In the genomic region with DNA sequence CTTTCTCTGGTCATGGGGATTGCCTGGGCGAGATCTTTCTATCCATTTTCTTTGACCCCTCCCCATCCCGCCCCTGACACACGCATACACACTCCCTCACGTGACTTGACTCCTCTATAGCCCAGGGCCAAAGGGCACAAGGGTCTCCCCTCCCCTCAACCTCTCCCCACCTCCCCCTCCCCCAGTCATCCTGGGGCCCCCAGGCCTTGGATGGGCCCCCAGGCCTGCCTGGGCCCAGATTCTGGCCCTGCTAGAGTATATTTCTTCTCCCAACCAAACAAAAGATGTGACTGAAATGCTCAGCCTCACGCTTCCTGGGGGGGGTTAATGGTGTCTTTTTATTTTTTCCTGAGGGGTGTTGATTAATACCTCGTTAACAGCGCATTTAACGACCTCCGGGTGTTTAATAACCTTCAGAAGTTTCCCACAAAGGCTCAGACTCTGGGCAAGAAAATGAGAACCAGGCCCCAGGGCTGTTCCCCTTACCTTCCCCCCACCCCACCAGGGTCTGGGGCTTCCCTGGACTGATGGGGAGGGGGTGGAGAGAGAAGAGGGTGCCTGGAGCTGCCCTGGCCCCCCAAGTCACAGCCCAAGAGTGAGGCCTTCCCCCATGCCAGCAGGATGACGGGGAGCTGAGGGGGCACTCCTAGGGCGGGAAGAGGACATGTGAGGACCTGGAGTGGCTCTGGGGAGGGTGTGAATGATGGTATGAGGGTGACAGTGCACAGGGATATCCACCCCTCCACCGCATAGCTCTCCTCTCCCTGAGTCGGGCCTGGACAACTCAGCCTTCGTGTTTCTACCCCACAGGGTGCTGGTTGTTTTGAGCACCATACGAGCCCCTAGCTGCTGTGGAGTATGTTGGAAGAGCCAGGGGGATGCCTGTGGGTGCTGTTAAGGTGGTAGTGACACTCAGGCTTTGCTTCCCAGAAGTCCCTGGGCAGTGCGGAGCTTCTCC, we compare ENCODE assay signal across 15 cellular contexts. TPM values are rescaled to one million over a fixed set of nuclear protein-coding genes. Genes with fewer than 3 reads are reported as not detected.
DNase-seq lines count a peak whose midpoint lies in the region; ATAC-seq, FAIRE-seq and TF ChIP-seq lines count a peak whose summit lies in the region.
"Had no signal": no experiment of that assay in that cellular context is flagged by ENCODE, and none has a peak within 500 bp of the region (broad histone marks: within the 10 kb centered on the region; RNA-seq: fewer than 3 reads in every experiment).

No MANE protein-coding gene starts in this region.

- no peaks in the 10 kb centered on the region for H3K9me2 ChIP-seq in Karpas-422 (replicated peaks; ENCODE audit: insufficient read depth, low read length)

- no peak overlapping the region for H3K4me2 ChIP-seq in Karpas-422 (ENCODE audit: low read depth, low read length, poor library complexity, severe bottlenecking)

- no peak overlapping the region for H3K9ac ChIP-seq in Karpas-422 (ENCODE audit: low read length)

- peaks cover 70% of the 10 kb centered on the region for H3K4me1 Mint-ChIP-seq in neural crest cell
- H3K4me1 Mint-ChIP-seq: activated T-helper 17 cell treated with anti-CD3 and anti-CD28 coated beads, Interleukin-2, amount 50 U/mL, for 72 hours had no signal

- peak overlapping the region; percentile 94 for H3K27ac Mint-ChIP-seq in neural crest cell (ENCODE audit: unreplicated experiment)
- H3K27ac Mint-ChIP-seq: activated T-helper 17 cell treated with anti-CD3 and anti-CD28 coated beads, Interleukin-2, amount 50 U/mL, for 72 hours; memory B cell had no signal

- H3K4me3 Mint-ChIP-seq in neural crest cell = peak overlapping the region; percentile 96
- H3K4me3 Mint-ChIP-seq: activated T-helper 17 cell treated with anti-CD3 and anti-CD28 coated beads, Interleukin-2, amount 50 U/mL, for 72 hours; memory B cell had no signal

- peak; percentile 69 for FAIRE-seq in urothelium cell line (lab: Jason Lieb, UNC)
- FAIRE-seq: A204.1, GM18507 had no signal

- intact Hi-C loops in heart left ventricle (cut with DNase I) = loop anchor here in 5 of 10 donors (5.0 kb wide), 4 partner anchors 104 to 129 kb away; no protein-coding TSS in a partner anchor
- intact Hi-C loops in left ventricle myocardium superior (cut with micrococcal nuclease) = no loop called here

- TF ChIP-seq POLR2A in heart left ventricle (IDR thresholded peaks at IDR 0.05) = no peak

- H3K9me3 Mint-ChIP-seq in neural crest cell = no peaks in the 10 kb centered on the region
- H3K9me3 Mint-ChIP-seq: activated T-helper 17 cell treated with anti-CD3 and anti-CD28 coated beads, Interleukin-2, amount 50 U/mL, for 72 hours; memory B cell had no signal

- DNase-seq in heart left ventricle = peak in 2 of 5 donors; percentile 26 to 32
- DNase-seq in left ventricle myocardium superior = no peak
- DNase-seq in fibroblast of pulmonary artery (ENCODE audit: low read depth) = no peak
- DNase-seq in neural crest cell (ENCODE audit: low read depth, low spot score) = no peak
- no peak for DNase-seq in urothelium cell line (ENCODE audit: low spot score)
- no peak for DNase-seq in Karpas-422
- no peak for DNase-seq in stimulated activated CD4-positive, alpha-beta T cell treated with anti-CD3 and anti-CD28 coated beads, Interleukin-2, amount 100 ng/mL, for 24 hours
- DNase-seq in stimulated activated CD4-positive, alpha-beta T cell treated with anti-CD3 and anti-CD28 coated beads, Interleukin-12 subunit alpha, Interleukin-12 subunit beta, amount 100 ng/mL, for 4 hours = no peak
- DNase-seq: activated CD4-positive, CD25-positive, alpha-beta regulatory T cell; cerebellar nuclear complex; stimulated activated CD8-positive, alpha-beta memory T cell treated with anti-CD3 and anti-CD28 coated beads, Interleukin-4, amount 100 ng/mL, for 48 hours had no signal

- TF ChIP-seq CTCF in heart left ventricle (IDR thresholded peaks at IDR 0.05) = no peak
- TF ChIP-seq CTCF in fibroblast of pulmonary artery (IDR thresholded peaks at IDR 0.05; ENCODE audit: low read length, missing control alignments) = no peak
- TF ChIP-seq CTCF in neural crest cell (conservative IDR thresholded peaks at IDR 0.05) = no peak

- 41 to 57% (median 49%) methylated on average over 14 to 16 of the region's 16 CpGs for WGBS in heart left ventricle, 4 donors

- no peaks in the 10 kb centered on the region for H3K9me3 ChIP-seq in heart left ventricle
- no peaks in the 10 kb centered on the region for H3K9me3 ChIP-seq in Karpas-422 (ENCODE audit: low read length)

- ATAC-seq in heart left ventricle = no peak
- no peak for ATAC-seq in left ventricle myocardium superior
- ATAC-seq: activated T-helper 17 cell treated with anti-CD3 and anti-CD28 coated beads, Interleukin-2, amount 50 U/mL, for 72 hours had no signal

- peaks cover 17 to 87% (median 57%) of the 10 kb centered on the region in 12 donors for H3K4me1 ChIP-seq in heart left ventricle
- H3K4me1 ChIP-seq in Karpas-422 (ENCODE audit: low read length) = no peaks in the 10 kb centered on the region

- peaks cover 0 to 29% (median 0%) of the 10 kb centered on the region in 9 donors for H3K27me3 ChIP-seq in heart left ventricle
- H3K27me3 ChIP-seq in Karpas-422 (ENCODE audit: low read length) = no peaks in the 10 kb centered on the region

- H4K20me1 ChIP-seq in Karpas-422 (ENCODE audit: insufficient read depth, low read depth, low read length) = no peaks in the 10 kb centered on the region

- peak overlapping the region; percentile 25 to 95 (median 89) for H3K27ac ChIP-seq in heart left ventricle
- no peak overlapping the region for H3K27ac ChIP-seq in Karpas-422 (ENCODE audit: low read length)

- peaks cover 0 to 40% (median 6%) of the 10 kb centered on the region in 9 donors for H3K36me3 ChIP-seq in heart left ventricle
- no peaks in the 10 kb centered on the region for H3K36me3 ChIP-seq in Karpas-422 (ENCODE audit: insufficient read depth, low read length)

- no peaks in the 10 kb centered on the region for H3K79me2 ChIP-seq in Karpas-422 (ENCODE audit: low read length)

- no peak overlapping the region for H2AFZ ChIP-seq in Karpas-422 (ENCODE audit: low read length)

- H3K4me3 ChIP-seq in heart left ventricle (peak overlapping the region; percentile 7 to 96 (median 80)), fibroblast of pulmonary artery (replicated peaks; ENCODE audit: low read depth, low read length) (peak overlapping the region; percentile 93), Karpas-422 (ENCODE audit: low read length) (no peak overlapping the region)

- H3K36me3 Mint-ChIP-seq in neural crest cell (ENCODE audit: low read depth) = no peaks in the 10 kb centered on the region
- H3K36me3 Mint-ChIP-seq: memory B cell had no signal

- H3K27me3 Mint-ChIP-seq in neural crest cell (ENCODE audit: low read depth) = peaks cover 11% of the 10 kb centered on the region

RNA-seq across cellular contexts. Expression of gene PKDCC, which starts 3.6 kb away (rescaled TPM):
- total RNA-seq in heart left ventricle (100 to 1,000 TPM in 1 of 9 donors, 10 to 100 TPM in 8; 22.7 to 124 (median 53.0) TPM), left ventricle myocardium superior (77.1 TPM), neural crest cell (74.4 and 81.9 TPM in 2 replicates)
- polyA plus RNA-seq in heart left ventricle = 10 to 100 TPM; 62.4 to 84.2 TPM
- total RNA-seq in Karpas-422 (2014; rRNA removed; shearing (Covaris generic); ENCODE audit: low replicate concordance) = not detected in 2 replicates
- total RNA-seq: activated T-helper 17 cell treated with anti-CD3 and anti-CD28 coated beads, Interleukin-2, amount 50 U/mL, for 72 hours had no signal

Comparison
In these comparisons a context has a peak if more than half of its experiments do, and no peak if none do; other contexts are left out.
1. RNA of gene PKDCC, which starts 3.6 kb away (total RNA-seq): 74.4 to 81.9 TPM in neural crest cell, 77.1 TPM in left ventricle myocardium superior (single experiment) and 22.7 to 124 TPM in heart left ventricle; not detected in Karpas-422; every median in the first group is over 10 times any median in the second.